12 cellular contexts compared by ENCODE assay signal in the genomic region with DNA sequence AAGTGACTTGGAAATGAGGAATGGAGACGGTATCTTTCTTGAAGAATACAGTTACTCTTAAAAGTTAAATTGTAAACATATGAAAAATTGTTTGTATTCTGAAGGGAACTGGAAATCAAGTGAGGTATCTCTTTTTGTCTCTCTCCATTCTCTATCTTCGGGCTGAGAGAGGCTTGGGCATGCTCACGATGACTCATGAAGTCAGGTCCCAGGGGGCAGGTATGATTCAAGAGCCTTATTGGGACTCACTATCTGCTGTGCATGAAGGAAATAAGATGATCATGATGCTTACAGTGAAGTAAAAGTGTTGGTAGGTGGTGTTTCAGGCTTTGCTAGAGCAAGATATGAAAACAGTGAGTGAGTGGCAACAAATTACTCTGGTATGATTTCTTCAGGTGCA.
DNase-seq lines count a peak whose midpoint lies in the region; ATAC-seq and TF ChIP-seq lines count a peak whose summit lies in the region.
"Had no signal": no experiment of that assay in that cellular context is flagged by ENCODE, and none has a peak within 500 bp of the region (broad histone marks: within the 10 kb centered on the region; RNA-seq: fewer than 3 reads in every experiment).

No MANE protein-coding gene starts in this region.

- ATAC-seq in HG02798 (IDR thresholded peaks at IDR 0.05; ENCODE audit: poor library complexity, unreplicated experiment) (peak; percentile 64), GM19035 (IDR thresholded peaks at IDR 0.05; ENCODE audit: unreplicated experiment) (no peak)
- ATAC-seq: left cardiac atrium had no signal

- H3K4me3 ChIP-seq in NB4 (ENCODE audit: low read depth, low read length): no peak overlapping the region
- H3K4me3 ChIP-seq in fibroblast of villous mesenchyme (ENCODE audit: low read depth, low read length): no peak overlapping the region
- H3K4me3 ChIP-seq: tibial artery had no signal

- TF ChIP-seq CTCF in NB4 (IDR thresholded peaks at IDR 0.05; ENCODE audit: low read depth, low read length): no peak
- no peak for TF ChIP-seq CTCF in fibroblast of villous mesenchyme (IDR thresholded peaks at IDR 0.05; ENCODE audit: insufficient read depth, low read depth, low read length)

- DNase-seq in Daoy (ENCODE audit: low read depth): peak; percentile 50
- DNase-seq in NB4 (ENCODE audit: low read depth): peak; percentile 56
- peak; percentile 10 for DNase-seq in fibroblast of villous mesenchyme (ENCODE audit: low read depth)
- no peak for DNase-seq in hippocampal formation (lab: John Stamatoyannopoulos, UW)
- no peak for DNase-seq in NCI-H526 (lab: John Stamatoyannopoulos, UW)
- DNase-seq in inferior parietal cortex (ENCODE audit: extremely low spot score): no peak
- DNase-seq: activated naive CD4-positive, alpha-beta T cell treated with anti-CD3 and anti-CD28 coated beads, Interleukin-2, amount 10 ng/mL, durations not matched to agents 7 days and 5 days; left cardiac atrium; SIG-M5; tibial artery had no signal

- no peak for TF ChIP-seq POLR2A in NB4 (IDR thresholded peaks at IDR 0.05; ENCODE audit: extremely low read depth, insufficient read length)

Comparison
In these comparisons a context has a peak if more than half of its experiments do, and no peak if none do; other contexts are left out.
1. DNase-seq: peak in Daoy (single experiment), NB4 (single experiment) and fibroblast of villous mesenchyme (single experiment); none in hippocampal formation (0 of 2), NCI-H526 (0 of 2) and inferior parietal cortex (single experiment).